Comparison of ENCODE assay signal across 8 cellular contexts in the genomic region with DNA sequence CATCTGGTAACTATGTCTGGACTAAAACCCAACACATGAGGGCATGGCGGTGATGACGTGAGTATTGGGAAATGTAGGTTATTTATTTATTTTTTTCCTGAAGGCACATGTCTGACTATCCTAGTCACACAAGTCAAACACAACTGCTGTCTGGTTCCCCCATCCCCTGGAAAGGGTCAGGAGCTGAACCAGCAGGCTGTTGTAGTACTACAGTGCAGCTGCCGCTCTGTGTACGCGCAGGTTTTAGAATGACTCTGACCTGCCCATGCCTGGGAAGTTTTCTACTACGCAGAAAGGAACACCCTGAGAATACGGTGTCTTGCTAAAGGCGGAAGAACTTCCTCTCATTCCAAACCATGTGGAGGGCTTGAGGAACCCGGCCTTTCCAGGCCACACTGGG. TPM values are rescaled to one million over a fixed set of nuclear protein-coding genes. Genes with fewer than 3 reads are reported as not detected.
DNase-seq lines count a peak whose midpoint lies in the region; ATAC-seq, FAIRE-seq and TF ChIP-seq lines count a peak whose summit lies in the region.

No MANE protein-coding gene starts in this region.

- H2AFZ ChIP-seq in endothelial cell of umbilical vein (ENCODE audit: low read depth, low read length) = peak overlapping the region; percentile 64

- peak overlapping the region; percentile 96 for H3K9ac ChIP-seq in endothelial cell of umbilical vein (replicated peaks; ENCODE audit: extremely low read depth, insufficient read depth, low read length)

- H3K27me3 ChIP-seq in A673 (replicated peaks; ENCODE audit: insufficient read depth, low read depth, low read length, poor library complexity) (no peaks in the 10 kb centered on the region), endothelial cell of umbilical vein (ENCODE audit: control insufficient read depth in 2 of 2, insufficient read depth in 2 of 2, low read length in 2 of 2) (no peaks in the 10 kb centered on the region), muscle layer of duodenum (ENCODE audit: low read depth, low read length) (no peaks in the 10 kb centered on the region), suprapubic skin (no peaks in the 10 kb centered on the region)

- FAIRE-seq in endothelial cell of umbilical vein (lab: Jason Lieb, UNC) = peak; percentile 72

- 19% methylated on average over 5 of the region's 9 CpGs for WGBS in suprapubic skin

- intact Hi-C loops in A673 (cut with micrococcal nuclease; ENCODE audit: unreplicated experiment) = no loop called here
- intact Hi-C loops in endothelial cell of umbilical vein (cut with micrococcal nuclease) = loop anchor here (2.0 to 10.0 kb wide), 6 partner anchors 30 to 330 kb away; no protein-coding TSS in a partner anchor

- no peaks in the 10 kb centered on the region for H4K20me1 ChIP-seq in endothelial cell of umbilical vein (replicated peaks; ENCODE audit: control insufficient read depth, extremely low read depth, insufficient read depth, low read length)

- H3K36me3 ChIP-seq in A673 (ENCODE audit: insufficient read depth, low read length, poor library complexity, severe bottlenecking) (no peaks in the 10 kb centered on the region), endothelial cell of umbilical vein (ENCODE audit: control insufficient read depth in 2 of 2, extremely low read depth in 1 of 2, insufficient read depth in 2 of 2, low read length in 2 of 2) (no peaks in the 10 kb centered on the region), muscle layer of duodenum (ENCODE audit: control insufficient read depth in 1 of 2, insufficient read depth in 2 of 2, low read length in 2 of 2) (no peaks in the 10 kb centered on the region), suprapubic skin (no peaks in the 10 kb centered on the region)

- peaks cover 16% of the 10 kb centered on the region for H3K4me1 ChIP-seq in A673 (ENCODE audit: insufficient read depth, low read length, poor library complexity, severe bottlenecking)
- H3K4me1 ChIP-seq in endothelial cell of umbilical vein (ENCODE audit: control insufficient read depth, extremely low read depth, insufficient read depth, low read length) = peaks cover 20% of the 10 kb centered on the region
- peaks cover 0 to 9% of the 10 kb centered on the region in 2 donors for H3K4me1 ChIP-seq in muscle layer of duodenum (ENCODE audit: control insufficient read depth in 1 of 2, insufficient read depth in 2 of 2, low read length in 2 of 2)
- H3K4me1 ChIP-seq in suprapubic skin = peaks cover 39% of the 10 kb centered on the region

- H3K9me1 ChIP-seq in endothelial cell of umbilical vein (replicated peaks; ENCODE audit: control insufficient read depth, extremely low read depth, insufficient read depth, low read length) = no peaks in the 10 kb centered on the region

- TF ChIP-seq POLR2A in GM18505 (IDR thresholded peaks at IDR 0.05; ENCODE audit: borderline replicate concordance, extremely low read depth, insufficient read depth, insufficient read length) (no peak), endothelial cell of umbilical vein (IDR thresholded peaks at IDR 0.05; ENCODE audit: low read depth, low read length) (peak; percentile 27), suprapubic skin (IDR thresholded peaks at IDR 0.05) (no peak)

- POLR2A ChIA-PET in A673 (lab: Charles Lee; ENCODE audit: low non-redundant PET) = no interaction called here
- POLR2A ChIA-PET in endothelial cell of umbilical vein (lab: Charles Lee) = no interaction called here

- H3K4me3 ChIP-seq in A673 (ENCODE audit: low read depth, low read length, poor library complexity, severe bottlenecking) = peak overlapping the region; percentile 93
- H3K4me3 ChIP-seq in endothelial cell of umbilical vein (replicated peaks in 1 of 3; ENCODE audit: insufficient read depth in 1 of 3, low read depth in 1 of 3, low read length in 3 of 3) = peak overlapping the region; percentile 66 to 93 (median 71)
- H3K4me3 ChIP-seq in muscle layer of duodenum (ENCODE audit: low read depth in 1 of 2, low read length in 2 of 2) = peak overlapping the region; percentile 76 to 87
- H3K4me3 ChIP-seq in suprapubic skin = peak overlapping the region; percentile 96

- no peak for TF ChIP-seq EP300 in suprapubic skin (IDR thresholded peaks at IDR 0.05)

- no peak for TF ChIP-seq CTCF in A673 (conservative IDR thresholded peaks at IDR 0.05; ENCODE audit: low read depth, low read length)
- no peak for TF ChIP-seq CTCF in endothelial cell of umbilical vein (IDR thresholded peaks at IDR 0.05; ENCODE audit: extremely low read depth in 1 of 2, insufficient read depth in 1 of 2, low read depth in 1 of 2, low read length in 2 of 2)
- TF ChIP-seq CTCF in suprapubic skin (IDR thresholded peaks at IDR 0.05) = no peak

- H3K9me3 ChIP-seq in A673 (ENCODE audit: low read depth, low read length, poor library complexity, severe bottlenecking) (no peaks in the 10 kb centered on the region), endothelial cell of umbilical vein (replicated peaks; ENCODE audit: control insufficient read depth, insufficient read depth, low read length) (no peaks in the 10 kb centered on the region), muscle layer of duodenum (ENCODE audit: control insufficient read depth in 1 of 2, low read length in 2 of 2) (no peaks in the 10 kb centered on the region), suprapubic skin (no peaks in the 10 kb centered on the region)

- DNase-seq in A673 (ENCODE audit: low spot score) (peak; percentile 43), NCI-H2171 treated with DMSO at 0.1 percent for 48 hours (lab: John Stamatoyannopoulos, UW) (peak; percentile 53), endothelial cell of umbilical vein (ENCODE audit: low read depth, low spot score) (peak; percentile 74), suprapubic skin (ENCODE audit: low spot score in 2 of 2) (no peak)
- DNase-seq in activated CD4-positive, alpha-beta T cell treated with anti-CD3 and anti-CD28 coated beads for 48 hours = peak; percentile 67

- dilution Hi-C loops in endothelial cell of umbilical vein (cut with MboI; ENCODE audit: extremely low pct_ligation_motif_present, low sequenced_read_pairs) = no loop called here

- CTCF ChIA-PET in A673 (lab: Charles Lee) = no interaction called here
- CTCF ChIA-PET in endothelial cell of umbilical vein (lab: Charles Lee) = interaction anchor here (1.1 to 2.6 kb wide), 2 partner anchors 16 to 27 kb away, joined by 3 to 7 read pairs; no protein-coding TSS in a partner anchor

- ATAC-seq in GM18505 (IDR thresholded peaks at IDR 0.05; ENCODE audit: unreplicated experiment) (peak; percentile 17), HG02938 (IDR thresholded peaks at IDR 0.05; ENCODE audit: unreplicated experiment) (peak; percentile 27)

- H3K4me2 ChIP-seq in endothelial cell of umbilical vein (ENCODE audit: insufficient read depth, low read length) = peak overlapping the region; percentile 94

- H3K79me2 ChIP-seq in endothelial cell of umbilical vein (ENCODE audit: control insufficient read depth, insufficient read depth, low read length) = peaks cover 60% of the 10 kb centered on the region

- H3K27ac ChIP-seq in A673 (ENCODE audit: low read depth, low read length, poor library complexity, severe bottlenecking) = peak overlapping the region; percentile 98
- H3K27ac ChIP-seq in endothelial cell of umbilical vein (ENCODE audit: insufficient read depth, low read depth, low read length) = peak overlapping the region; percentile 91
- H3K27ac ChIP-seq in muscle layer of duodenum (ENCODE audit: low read length) = peak overlapping the region; percentile 97
- peak overlapping the region; percentile 98 for H3K27ac ChIP-seq in suprapubic skin

- no TSS peak for BruUV-seq in A673 (replicated peaks; lab: Mats Ljungman, UMichigan)
- BruUV-seq in endothelial cell of umbilical vein (replicated peaks; lab: Mats Ljungman, UMichigan) = no TSS peak

TF ChIP-seq in endothelial cell of umbilical vein, 7 proteins besides CTCF, POLR2A, EP300 and RAD21:
- TF ChIP-seq MYC (IDR thresholded peaks at IDR 0.05; ENCODE audit: low read depth, low read length) (no peak), EZH2 (IDR thresholded peaks at IDR 0.05; ENCODE audit: borderline replicate concordance, low read depth, low read length, severe bottlenecking) (no peak), JUN (IDR thresholded peaks at IDR 0.05; ENCODE audit: borderline replicate concordance, insufficient read depth, insufficient read length, low read depth) (no peak), FOS (IDR thresholded peaks at IDR 0.05; ENCODE audit: borderline replicate concordance, insufficient read depth, low read length) (no peak), POLR2AphosphoS5 (IDR thresholded peaks at IDR 0.05; ENCODE audit: insufficient read depth, low read depth, low read length) (no peak), GATA2 (IDR thresholded peaks at IDR 0.05; ENCODE audit: insufficient read depth, insufficient read length, low read depth, low read length) (no peak)
- TF ChIP-seq, protein P1, sequence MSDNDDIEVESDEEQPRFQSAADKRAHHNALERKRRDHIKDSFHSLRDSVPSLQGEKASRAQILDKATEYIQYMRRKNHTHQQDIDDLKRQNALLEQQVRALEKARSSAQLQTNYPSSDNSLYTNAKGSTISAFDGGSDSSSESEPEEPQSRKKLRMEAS (IDR thresholded peaks at IDR 0.05; ENCODE audit: insufficient read depth, insufficient read length) = no peak

RNA-seq across cellular contexts. Expression of a gene that starts 1.2 kb away (rescaled TPM):
- total RNA-seq in A673 (2021) (81.6 and 101 TPM in 2 replicates), endothelial cell of umbilical vein (79.3 and 81.2 TPM in 2 replicates), suprapubic skin (100 to 1,000 TPM in 1 of 4 donors, 10 to 100 TPM in 3; 72.6 to 101 (median 86.7) TPM)
- 18.8 and 21.0 TPM in 2 replicates for polyA plus RNA-seq in endothelial cell of umbilical vein
- 17.3 and 17.6 TPM in 2 replicates for polyA plus RNA-seq in endothelial cell of umbilical vein (2011; cell fraction: cytosol; rRNA removed)
- polyA plus RNA-seq in endothelial cell of umbilical vein (2011; cell fraction: nucleus; rRNA removed) = 30.4 and 31.7 TPM in 2 replicates
- polyA plus RNA-seq in endothelial cell of umbilical vein (2012) = 32.8 and 37.7 TPM in 2 replicates
- 48.2 and 64.0 TPM in 2 replicates for polyA minus RNA-seq in endothelial cell of umbilical vein
- polyA minus RNA-seq in endothelial cell of umbilical vein (2011; cell fraction: cytosol; rRNA and poly(A)+ RNA removed) = 25.9 TPM
- polyA minus RNA-seq in endothelial cell of umbilical vein (2011; cell fraction: nucleus; rRNA and poly(A)+ RNA removed) = 38.5 and 56.9 TPM in 2 replicates

Comparison
In these comparisons a context has a peak if more than half of its experiments do, and no peak if none do; other contexts are left out.
1. DNase-seq: peak in A673 (single experiment), NCI-H2171 treated with DMSO at 0.1 percent for 48 hours (single experiment), activated CD4-positive, alpha-beta T cell treated with anti-CD3 and anti-CD28 coated beads for 48 hours (single experiment) and endothelial cell of umbilical vein (single experiment); none in suprapubic skin (0 of 2).
2. Peak in every context shown above with its lines, with median percentiles within 50 percentile points of each other: H3K27ac ChIP-seq and H3K4me3 ChIP-seq.